1 cellular context compared by ENCODE assay signal in genomic region chr3:172216843-172217404, GRCh38.
TF ChIP-seq lines count a peak whose summit lies in the region.

No MANE protein-coding gene starts in this region.

TF ChIP-seq in WTC11, 78 proteins besides CTCF, POLR2A, EP300 and RAD21 (continued from another document):
- no peak for TF ChIP-seq ATF6 (CRISPR knock-in tag; IDR thresholded peaks at IDR 0.05)
- no peak for TF ChIP-seq FOXP1 (CRISPR knock-in tag; IDR thresholded peaks at IDR 0.05; ENCODE audit: borderline replicate concordance)
- TF ChIP-seq ZNF396 (CRISPR knock-in tag; IDR thresholded peaks at IDR 0.05; ENCODE audit: borderline replicate concordance): no peak
- TF ChIP-seq ZNF423 (CRISPR knock-in tag; IDR thresholded peaks at IDR 0.05): no peak
- TF ChIP-seq GRHL2 (CRISPR knock-in tag; IDR thresholded peaks at IDR 0.05; ENCODE audit: insufficient replicate concordance, severe bottlenecking): no peak
- TF ChIP-seq TCF7 (CRISPR knock-in tag; IDR thresholded peaks at IDR 0.05; ENCODE audit: low read depth): no peak
- no peak for TF ChIP-seq FOXJ3 (CRISPR knock-in tag; IDR thresholded peaks at IDR 0.05; ENCODE audit: borderline replicate concordance)
- TF ChIP-seq ZNF263 (CRISPR knock-in tag; IDR thresholded peaks at IDR 0.05; ENCODE audit: low read depth): no peak
